Comparison of ENCODE assay signal across 33 cellular contexts in the genomic region with DNA sequence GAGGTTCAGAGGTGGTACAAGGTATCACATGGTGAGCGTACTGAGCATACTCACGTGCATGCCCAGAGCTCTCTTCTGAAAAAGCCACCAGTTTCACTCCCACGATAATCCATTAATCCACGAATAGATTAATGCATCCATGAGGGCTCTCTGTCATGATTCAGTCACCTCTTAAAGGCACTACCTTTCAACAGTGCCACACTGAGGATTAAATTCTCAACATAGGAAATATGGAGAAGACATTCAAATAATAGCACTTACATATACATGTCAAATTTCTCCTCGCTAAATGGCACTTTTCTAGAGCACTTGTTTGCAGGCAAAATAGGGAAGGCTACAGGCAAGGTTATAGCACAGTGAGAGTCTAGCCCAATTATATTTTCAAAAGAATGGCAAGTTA.
"Had no signal": no experiment of that assay in that cellular context is flagged by ENCODE, and none has a peak within 500 bp of the region (broad histone marks: within the 10 kb centered on the region; RNA-seq: fewer than 3 reads in every experiment).

No MANE protein-coding gene starts in this region.

- H3K27ac ChIP-seq: ascending aorta, cardiac muscle cell, colonic mucosa, PC-9, RWPE1, WERI-Rb-1 had no signal

- H3K4me1 Mint-ChIP-seq: activated CD4-positive, alpha-beta T cell treated with anti-CD3 and anti-CD28 coated beads, Interleukin-2, amount 10 ng/mL, durations not matched to agents 24 days and 14 days; activated naive CD4-positive, alpha-beta T cell treated with anti-CD3 and anti-CD28 coated beads, Interleukin-2, amount 50 U/mL, for 24 hours; activated naive CD8-positive, alpha-beta T cell treated with anti-CD3 and anti-CD28 coated beads, Interleukin-2, amount 10 ng/mL, durations not matched to agents 7 days and 5 days; activated T-helper 17 cell treated with anti-CD3 and anti-CD28 coated beads, Interleukin-2, amount 50 U/mL, for 72 hours; central memory CD8-positive, alpha-beta T cell had no signal

- H2AFZ ChIP-seq: PC-9 had no signal

- H3K27me3 Mint-ChIP-seq: activated CD4-positive, alpha-beta T cell treated with anti-CD3 and anti-CD28 coated beads, Interleukin-2, amount 10 ng/mL, durations not matched to agents 24 days and 14 days; activated CD8-positive, alpha-beta T cell treated with anti-CD3 and anti-CD28 coated beads for 36 hours; activated naive CD4-positive, alpha-beta T cell treated with anti-CD3 and anti-CD28 coated beads, Interleukin-2, amount 50 U/mL, for 24 hours; activated naive CD8-positive, alpha-beta T cell treated with anti-CD3 and anti-CD28 coated beads, Interleukin-2, amount 10 ng/mL, durations not matched to agents 7 days and 5 days; activated T-helper 17 cell treated with anti-CD3 and anti-CD28 coated beads, Interleukin-2, amount 50 U/mL, for 72 hours; central memory CD8-positive, alpha-beta T cell had no signal

- FAIRE-seq: RCC 7860 had no signal

- H3K4me2 ChIP-seq: PC-9 had no signal

- H3K27ac Mint-ChIP-seq: activated CD4-positive, alpha-beta T cell treated with anti-CD3 and anti-CD28 coated beads, Interleukin-2, amount 10 ng/mL, durations not matched to agents 24 days and 14 days; activated CD8-positive, alpha-beta T cell treated with anti-CD3 and anti-CD28 coated beads for 36 hours; activated naive CD4-positive, alpha-beta T cell treated with anti-CD3 and anti-CD28 coated beads, Interleukin-2, amount 50 U/mL, for 24 hours; activated naive CD8-positive, alpha-beta T cell treated with anti-CD3 and anti-CD28 coated beads, Interleukin-2, amount 10 ng/mL, durations not matched to agents 7 days and 5 days; activated T-cell treated with anti-CD3 and anti-CD28 coated beads, Interleukin-2, amount 50 U/mL, for 72 hours; activated T-helper 17 cell treated with anti-CD3 and anti-CD28 coated beads, Interleukin-2, amount 50 U/mL, for 72 hours had no signal

- H3K36me3 ChIP-seq: ascending aorta, cardiac muscle cell, colonic mucosa, WERI-Rb-1 had no signal

- H3K9me3 Mint-ChIP-seq: activated CD4-positive, alpha-beta T cell treated with anti-CD3 and anti-CD28 coated beads, Interleukin-2, amount 10 ng/mL, durations not matched to agents 24 days and 14 days; activated naive CD4-positive, alpha-beta T cell treated with anti-CD3 and anti-CD28 coated beads, Interleukin-2, amount 50 U/mL, for 24 hours; activated naive CD8-positive, alpha-beta T cell treated with anti-CD3 and anti-CD28 coated beads, Interleukin-2, amount 10 ng/mL, durations not matched to agents 7 days and 5 days; activated T-cell treated with anti-CD3 and anti-CD28 coated beads, Interleukin-2, amount 50 U/mL, for 72 hours; activated T-helper 17 cell treated with anti-CD3 and anti-CD28 coated beads, Interleukin-2, amount 50 U/mL, for 72 hours had no signal

- H3K27me3 ChIP-seq: ascending aorta, cardiac muscle cell, colonic mucosa had no signal

- H3K36me3 Mint-ChIP-seq: activated naive CD4-positive, alpha-beta T cell treated with anti-CD3 and anti-CD28 coated beads, Interleukin-2, amount 50 U/mL, for 24 hours; activated naive CD8-positive, alpha-beta T cell treated with anti-CD3 and anti-CD28 coated beads, Interleukin-2, amount 10 ng/mL, durations not matched to agents 7 days and 5 days had no signal

- H3K4me3 ChIP-seq: ascending aorta, cardiac muscle cell, colonic mucosa, PC-9 had no signal

- DNase-seq: activated CD4-positive, alpha-beta T cell treated with anti-CD3 and anti-CD28 coated beads for 1 hour; activated CD4-positive, alpha-beta T cell treated with anti-CD3 and anti-CD28 coated beads, Interleukin-2, amount 10 ng/mL, durations not matched to agents 24 days and 14 days; activated CD4-positive, alpha-beta T cell treated with anti-CD3 and anti-CD28 coated beads, Interleukin-2, amount 50 U/mL, for 4 hours; activated CD4-positive, CD25-positive, alpha-beta regulatory T cell; activated CD8-positive, alpha-beta T cell treated with anti-CD3 and anti-CD28 coated beads for 36 hours; activated effector memory CD4-positive, alpha-beta T cell treated with anti-CD3 and anti-CD28 coated beads, Interleukin-2, amount 50 U/mL, for 16 hours; activated naive CD4-positive, alpha-beta T cell treated with Interleukin-2 at 50 U/mL for 16 hours; activated naive CD8-positive, alpha-beta T cell treated with anti-CD3 and anti-CD28 coated beads, Interleukin-2, amount 10 ng/mL, durations not matched to agents 7 days and 5 days; activated T-cell treated with anti-CD3 and anti-CD28 coated beads, Interleukin-2, amount 50 U/mL, for 1 hour; activated T-cell treated with anti-CD3 and anti-CD28 coated beads, Interleukin-2, amount 50 U/mL, for 72 hours; amygdala; colonic mucosa; KG1; NCI-H1105; NCI-H1436; NCI-H1694 treated with DMSO at 0.1 percent for 48 hours; NCI-H2081; NCI-H2171; NCI-H510A; NCI-H69; PC-9; SW 1271; T-helper 1 cell; T-helper 2 cell; T-helper 9 cell; WERI-Rb-1 had no signal

- H3K9me3 ChIP-seq: ascending aorta, colonic mucosa had no signal

- H3K4me3 Mint-ChIP-seq: activated CD4-positive, alpha-beta T cell treated with anti-CD3 and anti-CD28 coated beads, Interleukin-2, amount 10 ng/mL, durations not matched to agents 24 days and 14 days; activated CD8-positive, alpha-beta T cell treated with anti-CD3 and anti-CD28 coated beads for 36 hours; activated naive CD4-positive, alpha-beta T cell treated with anti-CD3 and anti-CD28 coated beads, Interleukin-2, amount 50 U/mL, for 24 hours; activated naive CD8-positive, alpha-beta T cell treated with anti-CD3 and anti-CD28 coated beads, Interleukin-2, amount 10 ng/mL, durations not matched to agents 7 days and 5 days; activated T-cell treated with anti-CD3 and anti-CD28 coated beads, Interleukin-2, amount 50 U/mL, for 72 hours; activated T-helper 17 cell treated with anti-CD3 and anti-CD28 coated beads, Interleukin-2, amount 50 U/mL, for 72 hours; central memory CD8-positive, alpha-beta T cell had no signal

- H3K4me1 ChIP-seq: ascending aorta, colonic mucosa had no signal
